Comparison of ENCODE assay signal across 8 cellular contexts in genomic region chr12:12267801-12268200, GRCh38. TPM values are rescaled to one million over a fixed set of nuclear protein-coding genes. Genes with fewer than 3 reads are reported as not detected.
DNase-seq lines count a peak whose midpoint lies in the region; ATAC-seq and TF ChIP-seq lines count a peak whose summit lies in the region.

No MANE protein-coding gene starts in this region.

- H3K27ac Mint-ChIP-seq in CD4-positive, CD25-positive, alpha-beta regulatory T cell, result no peak overlapping the region
- no peak overlapping the region for H3K27ac Mint-ChIP-seq in activated T-helper 17 cell treated with anti-CD3 and anti-CD28 coated beads, Interleukin-2, amount 50 U/mL, for 72 hours
- no peak overlapping the region for H3K27ac Mint-ChIP-seq in immature natural killer cell

- H3K9me3 ChIP-seq in CD4-positive, CD25-positive, alpha-beta regulatory T cell (ENCODE audit: control insufficient read depth in 2 of 2, low read length in 2 of 2), result no peaks in the 10 kb centered on the region
- H3K9me3 ChIP-seq in thoracic aorta, result no peaks in the 10 kb centered on the region

- H3K4me1 Mint-ChIP-seq in CD4-positive, CD25-positive, alpha-beta regulatory T cell, result peaks cover 5 to 21% (median 15%) of the 10 kb centered on the region in 4 donors
- peaks cover 15% of the 10 kb centered on the region for H3K4me1 Mint-ChIP-seq in activated T-helper 17 cell treated with anti-CD3 and anti-CD28 coated beads, Interleukin-2, amount 50 U/mL, for 72 hours
- H3K4me1 Mint-ChIP-seq in immature natural killer cell, result peaks cover 15 to 21% of the 10 kb centered on the region in 2 donors

- no peak for TF ChIP-seq CTCF in thoracic aorta (IDR thresholded peaks at IDR 0.05)

- H3K4me1 ChIP-seq in CD4-positive, CD25-positive, alpha-beta regulatory T cell (ENCODE audit: control insufficient read depth, insufficient read depth, low read length, poor library complexity, severe bottlenecking), result peaks cover 16% of the 10 kb centered on the region
- H3K4me1 ChIP-seq in thoracic aorta (ENCODE audit: control insufficient read depth in 1 of 2, low read depth in 2 of 2), result peaks cover 7 to 31% of the 10 kb centered on the region in 2 donors

- H3K36me3 Mint-ChIP-seq in CD4-positive, CD25-positive, alpha-beta regulatory T cell, result no peaks in the 10 kb centered on the region
- H3K36me3 Mint-ChIP-seq in activated T-helper 17 cell treated with anti-CD3 and anti-CD28 coated beads, Interleukin-2, amount 50 U/mL, for 72 hours (ENCODE audit: low read depth), result no peaks in the 10 kb centered on the region
- H3K36me3 Mint-ChIP-seq in immature natural killer cell, result no peaks in the 10 kb centered on the region

- no peak for ATAC-seq in CD4-positive, CD25-positive, alpha-beta regulatory T cell (ENCODE audit: low read depth in 2 of 2)
- ATAC-seq in activated T-helper 17 cell treated with anti-CD3 and anti-CD28 coated beads, Interleukin-2, amount 50 U/mL, for 72 hours (replicated peaks), result no peak
- ATAC-seq in thoracic aorta (ENCODE audit: insufficient number of reproducible peaks, low FRiP score, low read depth) (no peak), HG02885 (IDR thresholded peaks at IDR 0.05; ENCODE audit: poor library complexity, unreplicated experiment) (no peak), HG02588 (IDR thresholded peaks at IDR 0.05; ENCODE audit: unreplicated experiment) (no peak)

- no peaks in the 10 kb centered on the region for H3K36me3 ChIP-seq in CD4-positive, CD25-positive, alpha-beta regulatory T cell (ENCODE audit: control insufficient read depth, insufficient read depth, low read length)
- no peaks in the 10 kb centered on the region for H3K36me3 ChIP-seq in thoracic aorta

- H3K4me3 Mint-ChIP-seq in CD4-positive, CD25-positive, alpha-beta regulatory T cell, result peak overlapping the region; percentile 73 to 89 (median 86)
- H3K4me3 Mint-ChIP-seq in activated T-helper 17 cell treated with anti-CD3 and anti-CD28 coated beads, Interleukin-2, amount 50 U/mL, for 72 hours, result peak overlapping the region; percentile 83
- H3K4me3 Mint-ChIP-seq in immature natural killer cell, result peak overlapping the region; percentile 71 to 86 (median 79)

- H3K9me3 Mint-ChIP-seq in CD4-positive, CD25-positive, alpha-beta regulatory T cell, result no peaks in the 10 kb centered on the region
- no peaks in the 10 kb centered on the region for H3K9me3 Mint-ChIP-seq in activated T-helper 17 cell treated with anti-CD3 and anti-CD28 coated beads, Interleukin-2, amount 50 U/mL, for 72 hours
- no peaks in the 10 kb centered on the region for H3K9me3 Mint-ChIP-seq in immature natural killer cell

- H3K27me3 Mint-ChIP-seq in CD4-positive, CD25-positive, alpha-beta regulatory T cell, result peaks cover 67% of the 10 kb centered on the region
- H3K27me3 Mint-ChIP-seq in activated T-helper 17 cell treated with anti-CD3 and anti-CD28 coated beads, Interleukin-2, amount 50 U/mL, for 72 hours, result peaks cover 14% of the 10 kb centered on the region
- H3K27me3 Mint-ChIP-seq in immature natural killer cell (ENCODE audit: low read depth in 3 of 3), result peaks cover 16 to 28% (median 16%) of the 10 kb centered on the region in 3 donors

- no peak overlapping the region for H3K27ac ChIP-seq in CD4-positive, CD25-positive, alpha-beta regulatory T cell (ENCODE audit: insufficient read depth, low read length, poor library complexity, severe bottlenecking)
- no peak overlapping the region for H3K27ac ChIP-seq in thoracic aorta

- peak in 1 of 3 donors; percentile 9 for DNase-seq in CD4-positive, CD25-positive, alpha-beta regulatory T cell
- DNase-seq in HPDE6-E6E7 (ENCODE audit: extremely low spot score) (peak; percentile 7), immature natural killer cell (no peak), thoracic aorta (ENCODE audit: low spot score) (no peak), RKO (ENCODE audit: low spot score) (no peak)

- peaks cover 30% of the 10 kb centered on the region for H3K27me3 ChIP-seq in CD4-positive, CD25-positive, alpha-beta regulatory T cell (ENCODE audit: control insufficient read depth, insufficient read depth, low read length)
- no peaks in the 10 kb centered on the region for H3K27me3 ChIP-seq in thoracic aorta (replicated peaks; ENCODE audit: insufficient read depth)

- H3K4me3 ChIP-seq in CD4-positive, CD25-positive, alpha-beta regulatory T cell (ENCODE audit: low read depth, low read length), result no peak overlapping the region
- peak overlapping the region; percentile 91 for H3K4me3 ChIP-seq in thoracic aorta

RNA-seq across cellular contexts. Expression of gene LRP6, which starts 1.0 kb away (rescaled TPM):
- total RNA-seq in CD4-positive, CD25-positive, alpha-beta regulatory T cell, result 1.4 TPM
- 1 to 10 TPM in 1 of 4 donors, under 1 TPM in 1, not detected in 2; 0.76 to 1.3 TPM for polyA plus RNA-seq in CD4-positive, CD25-positive, alpha-beta regulatory T cell
- 1 to 10 TPM in 1 of 2 donors, under 1 TPM in 1; 0.61 to 3.9 TPM for total RNA-seq in activated T-helper 17 cell treated with anti-CD3 and anti-CD28 coated beads, Interleukin-2, amount 50 U/mL, for 72 hours
- not detected for polyA plus RNA-seq in immature natural killer cell
- 10 to 100 TPM; 39.9 to 41.5 TPM for total RNA-seq in thoracic aorta

Comparison
In these comparisons a context has a peak if more than half of its experiments do, and no peak if none do; other contexts are left out.
1. RNA of gene LRP6, which starts 1.0 kb away (total RNA-seq): 39.9 to 41.5 TPM in thoracic aorta; 0.61 to 3.9 TPM in activated T-helper 17 cell treated with anti-CD3 and anti-CD28 coated beads, Interleukin-2, amount 50 U/mL, for 72 hours and 1.4 TPM in CD4-positive, CD25-positive, alpha-beta regulatory T cell (single experiment); every median in the first group is over 4 times any median in the second.
2. Peak in every context shown above with its lines, with median percentiles within 50 percentile points of each other: H3K4me3 Mint-ChIP-seq.